Comparison of ENCODE assay signal across 1 cellular context in genomic region chr3:184160456-184160855, GRCh38.
TF ChIP-seq lines count a peak whose summit lies in the region.

No MANE protein-coding gene starts in this region.

TF ChIP-seq in K562, 482 proteins besides CTCF, POLR2A, EP300 and RAD21:
- TF ChIP-seq ZNF121 (CRISPR knock-in tag; conservative IDR thresholded peaks at IDR 0.05), result no peak
- no peak for TF ChIP-seq ZNF592 (IDR thresholded peaks at IDR 0.05)
- TF ChIP-seq ZNF398 (CRISPR knock-in tag; IDR thresholded peaks at IDR 0.05), result no peak
- no peak for TF ChIP-seq ZNF184 (CRISPR knock-in tag; IDR thresholded peaks at IDR 0.05)
- no peak for TF ChIP-seq HMBOX1 (IDR thresholded peaks at IDR 0.05)
- no peak for TF ChIP-seq MTA3 (IDR thresholded peaks at IDR 0.05; ENCODE audit: borderline replicate concordance)
- no peak for TF ChIP-seq ZSCAN32 (CRISPR knock-in tag; IDR thresholded peaks at IDR 0.05)
- no peak for TF ChIP-seq BACH1 (tag; IDR thresholded peaks at IDR 0.05)
- TF ChIP-seq CBX1 (IDR thresholded peaks at IDR 0.05; ENCODE audit: low read depth), result no peak
- TF ChIP-seq HMGXB4 (CRISPR knock-in tag; IDR thresholded peaks at IDR 0.05), result no peak
- TF ChIP-seq SOX6 (IDR thresholded peaks at IDR 0.05), result no peak
- no peak for TF ChIP-seq ARID3A (IDR thresholded peaks at IDR 0.05; ENCODE audit: borderline replicate concordance, low read depth, low read length)
- TF ChIP-seq GATAD2A (IDR thresholded peaks at IDR 0.05), result no peak
